Comparison of ENCODE assay signal across 20 cellular contexts in genomic region chr7:75813084-75813483, GRCh38. TPM values are rescaled to one million over a fixed set of nuclear protein-coding genes. Genes with fewer than 3 reads are reported as not detected.
DNase-seq lines count a peak whose midpoint lies in the region; ATAC-seq and TF ChIP-seq lines count a peak whose summit lies in the region.
"Had no signal": no experiment of that assay in that cellular context is flagged by ENCODE, and none has a peak within 500 bp of the region (broad histone marks: within the 10 kb centered on the region; RNA-seq: fewer than 3 reads in every experiment).

No MANE protein-coding gene starts in this region.

- no peaks in the 10 kb centered on the region for H4K20me1 ChIP-seq in SK-N-SH (ENCODE audit: insufficient read depth)

- H3F3A ChIP-seq in SK-N-SH (replicated peaks; ENCODE audit: insufficient read depth): no peaks in the 10 kb centered on the region

- TF ChIP-seq EP300 in SK-N-SH (IDR thresholded peaks at IDR 0.05; ENCODE audit: borderline replicate concordance in 1 of 2, low read depth in 1 of 2, low read length in 1 of 2): no peak

- H3K27ac ChIP-seq in SK-N-SH (ENCODE audit: low read depth in 2 of 2, low read length in 1 of 2): no peak overlapping the region
- H3K27ac ChIP-seq: 22Rv1, C4-2B, SJCRH30 had no signal

- H2AFZ ChIP-seq in SK-N-SH (ENCODE audit: low read depth): no peak overlapping the region

- H3K4me3 ChIP-seq in SK-N-SH (ENCODE audit: low read depth in 2 of 2, low read length in 1 of 2) (no peak overlapping the region), fibroblast of mammary gland (ENCODE audit: control insufficient read depth, low read depth, low read length) (no peak overlapping the region)
- H3K4me3 ChIP-seq: SJCRH30 had no signal

- TF ChIP-seq CTCF in SK-N-SH (IDR thresholded peaks at IDR 0.05) (no peak), fibroblast of mammary gland (conservative IDR thresholded peaks at IDR 0.05; ENCODE audit: control insufficient read depth, insufficient read depth, low read depth, low read length) (no peak), GM13977 (IDR thresholded peaks at IDR 0.05; ENCODE audit: extremely low read depth, insufficient read depth, missing control alignments) (no peak)

- H3K9me2 ChIP-seq in SK-N-SH: no peaks in the 10 kb centered on the region

- TF ChIP-seq RAD21 in SK-N-SH (IDR thresholded peaks at IDR 0.05; ENCODE audit: low read length): no peak

- H3K4me2 ChIP-seq in SK-N-SH: no peak overlapping the region

- no peaks in the 10 kb centered on the region for H3K4me1 ChIP-seq in SK-N-SH (ENCODE audit: control insufficient read depth in 1 of 2, insufficient read depth in 2 of 2, low read depth in 1 of 2, low read length in 1 of 2)

- no peaks in the 10 kb centered on the region for H3K36me3 ChIP-seq in SK-N-SH (replicated peaks in 1 of 2; ENCODE audit: control insufficient read depth in 1 of 2, insufficient read depth in 2 of 2, low read length in 1 of 2)
- H3K36me3 ChIP-seq: SJCRH30 had no signal

- CTCF ChIA-PET in SK-N-SH (lab: Yijun Ruan, JAX): no interaction called here

- DNase-seq in SK-N-SH (no peak), LHCN-M2 (ENCODE audit: low read depth) (peak; percentile 59), fibroblast of mammary gland (ENCODE audit: low read depth) (peak; percentile 13), renal cortical epithelial cell (ENCODE audit: low read depth) (peak; percentile 6), SHP77 (lab: John Stamatoyannopoulos, UW) (no peak), GM13977 (ENCODE audit: low spot score) (no peak)
- DNase-seq: COR-L47; GOT3; NCI-H1436; NCI-H2029; NCI-H2171; NCI-H446 treated with DMSO at 0.1 percent for 48 hours; NK-92 treated with Interleukin-12 subunit alpha and Interleukin-12 subunit beta, amount 100 ng/mL, for 24 hours; RPMI8226 had no signal

- POLR2A ChIA-PET in SK-N-SH (lab: Yijun Ruan, JAX): no interaction called here

- no peak overlapping the region for H3K9ac ChIP-seq in SK-N-SH

- in situ Hi-C loops in GM13977 (cut with MboI; ENCODE audit: low pct_unique_long_range_greater_than_20kb, low sequenced_read_pairs, unreplicated experiment): no loop called here

- no peaks in the 10 kb centered on the region for H3K27me3 ChIP-seq in SK-N-SH (ENCODE audit: insufficient read depth)
- H3K27me3 ChIP-seq: SJCRH30 had no signal

- no peaks in the 10 kb centered on the region for H3K9me3 ChIP-seq in SK-N-SH
- H3K9me3 ChIP-seq: SJCRH30 had no signal

- ATAC-seq in SK-N-SH treated with all-trans-retinoic acid at 6 μM for 48 hours: no peak; the same call in 2 of the 3 replicates
- ATAC-seq in HG02763 (IDR thresholded peaks at IDR 0.05; ENCODE audit: unreplicated experiment): no peak

- H3K79me2 ChIP-seq in SK-N-SH (ENCODE audit: insufficient read depth): no peaks in the 10 kb centered on the region

- 18% methylated on average over 3 of the region's 3 CpGs for WGBS in SK-N-SH (ENCODE audit: low lambda C conversion rate)

TF ChIP-seq in SK-N-SH, 30 proteins besides CTCF, POLR2A, EP300 and RAD21:
- TF ChIP-seq NRF1 (IDR thresholded peaks at IDR 0.05; ENCODE audit: low read depth, low read length) (no peak), EZH2phosphoT487 (IDR thresholded peaks at IDR 0.05; ENCODE audit: borderline replicate concordance, low read depth) (no peak)
- TF ChIP-seq, protein P1, sequence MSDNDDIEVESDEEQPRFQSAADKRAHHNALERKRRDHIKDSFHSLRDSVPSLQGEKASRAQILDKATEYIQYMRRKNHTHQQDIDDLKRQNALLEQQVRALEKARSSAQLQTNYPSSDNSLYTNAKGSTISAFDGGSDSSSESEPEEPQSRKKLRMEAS (IDR thresholded peaks at IDR 0.05; ENCODE audit: low read depth): peak; percentile 40; the same call in 1 of the 2 replicates

TF ChIP-seq in SK-N-SH treated with all-trans-retinoic acid at 6 μM for 48 hours, 23 proteins besides CTCF, POLR2A, EP300 and RAD21:
- TF ChIP-seq, protein P2, sequence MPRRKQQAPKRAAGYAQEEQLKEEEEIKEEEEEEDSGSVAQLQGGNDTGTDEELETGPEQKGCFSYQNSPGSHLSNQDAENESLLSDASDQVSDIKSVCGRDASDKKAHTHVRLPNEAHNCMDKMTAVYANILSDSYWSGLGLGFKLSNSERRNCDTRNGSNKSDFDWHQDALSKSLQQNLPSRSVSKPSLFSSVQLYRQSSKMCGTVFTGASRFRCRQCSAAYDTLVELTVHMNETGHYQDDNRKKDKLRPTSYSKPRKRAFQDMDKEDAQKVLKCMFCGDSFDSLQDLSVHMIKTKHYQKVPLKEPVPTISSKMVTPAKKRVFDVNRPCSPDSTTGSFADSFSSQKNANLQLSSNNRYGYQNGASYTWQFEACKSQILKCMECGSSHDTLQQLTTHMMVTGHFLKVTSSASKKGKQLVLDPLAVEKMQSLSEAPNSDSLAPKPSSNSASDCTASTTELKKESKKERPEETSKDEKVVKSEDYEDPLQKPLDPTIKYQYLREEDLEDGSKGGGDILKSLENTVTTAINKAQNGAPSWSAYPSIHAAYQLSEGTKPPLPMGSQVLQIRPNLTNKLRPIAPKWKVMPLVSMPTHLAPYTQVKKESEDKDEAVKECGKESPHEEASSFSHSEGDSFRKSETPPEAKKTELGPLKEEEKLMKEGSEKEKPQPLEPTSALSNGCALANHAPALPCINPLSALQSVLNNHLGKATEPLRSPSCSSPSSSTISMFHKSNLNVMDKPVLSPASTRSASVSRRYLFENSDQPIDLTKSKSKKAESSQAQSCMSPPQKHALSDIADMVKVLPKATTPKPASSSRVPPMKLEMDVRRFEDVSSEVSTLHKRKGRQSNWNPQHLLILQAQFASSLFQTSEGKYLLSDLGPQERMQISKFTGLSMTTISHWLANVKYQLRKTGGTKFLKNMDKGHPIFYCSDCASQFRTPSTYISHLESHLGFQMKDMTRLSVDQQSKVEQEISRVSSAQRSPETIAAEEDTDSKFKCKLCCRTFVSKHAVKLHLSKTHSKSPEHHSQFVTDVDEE (CRISPR knock-in tag; IDR thresholded peaks at IDR 0.05): no peak
- TF ChIP-seq PATZ1 (CRISPR knock-in tag; IDR thresholded peaks at IDR 0.05; ENCODE audit: borderline replicate concordance) (no peak), ZC3H10 (CRISPR knock-in tag; IDR thresholded peaks at IDR 0.05) (no peak), GLIS3 (CRISPR knock-in tag; IDR thresholded peaks at IDR 0.05) (no peak), OSR1 (CRISPR knock-in tag; IDR thresholded peaks at IDR 0.05) (no peak)

RNA-seq across cellular contexts. Expression of gene CCL24, which starts 0.5 kb away (rescaled TPM):
- not detected in 2 replicates for polyA plus RNA-seq in SK-N-SH (2012; rRNA removed)
- not detected in 2 replicates for polyA plus RNA-seq in SK-N-SH (2012; cell fraction: cytosol; rRNA removed)
- polyA plus RNA-seq in SK-N-SH (2012; cell fraction: nucleus; rRNA removed): not detected in 2 replicates
- total RNA-seq in LHCN-M2 (2014; rRNA removed) (not detected in 2 replicates), renal cortical epithelial cell (not detected in 2 replicates)
- polyA plus RNA-seq in LHCN-M2 (2012): not detected
- total RNA-seq: HT1080, SJCRH30 had no signal

RNA-seq across cellular contexts. Expression of gene CCL26, which starts 41.1 kb away (rescaled TPM):
- polyA plus RNA-seq in SK-N-SH (2012; rRNA removed): not detected in 2 replicates
- 0.10 TPM in 1 of 2 replicates, not detected in the other for polyA plus RNA-seq in SK-N-SH (2012; cell fraction: cytosol; rRNA removed)
- 0.14 TPM in 1 of 2 replicates, not detected in the other for polyA plus RNA-seq in SK-N-SH (2012; cell fraction: nucleus; rRNA removed)
- total RNA-seq in LHCN-M2 (2014; rRNA removed) (3.9 TPM in 1 of 2 replicates, not detected in the other), renal cortical epithelial cell (not detected in 2 replicates)
- polyA plus RNA-seq in LHCN-M2 (2012): 3.5 TPM
- total RNA-seq: HT1080, SJCRH30 had no signal

Comparison
In these comparisons a context has a peak if more than half of its experiments do, and no peak if none do; other contexts are left out.
1. DNase-seq: peak in LHCN-M2 (single experiment), fibroblast of mammary gland (single experiment) and renal cortical epithelial cell (single experiment); none in SK-N-SH (single experiment), SHP77 (0 of 2) and GM13977 (single experiment).